ENCODE assay signal across 2 cellular contexts in genomic region chr2:98494699-98495098, GRCh38.
TF ChIP-seq lines count a peak whose summit lies in the region.

No MANE protein-coding gene starts in this region.

TF ChIP-seq in HepG2, 621 proteins besides CTCF, POLR2A, EP300 and RAD21:
- peak; percentile 73; the same call in 1 of the 2 replicates for TF ChIP-seq ZFP1 (CRISPR knock-in tag; IDR thresholded peaks at IDR 0.05)
- TF ChIP-seq ZNF292 (CRISPR knock-in tag; IDR thresholded peaks at IDR 0.05; ENCODE audit: borderline replicate concordance, low read depth) = no peak

TF ChIP-seq in GM23338, 12 proteins besides CTCF, POLR2A, EP300 and RAD21:
- TF ChIP-seq POLR2AphosphoS5 (IDR thresholded peaks at IDR 0.05; ENCODE audit: low read depth) (no peak), JUNB (IDR thresholded peaks at IDR 0.05; ENCODE audit: unreplicated experiment) (no peak), ZNF331 (CRISPR knock-in tag; IDR thresholded peaks at IDR 0.05; ENCODE audit: low read depth) (no peak), ZNF114 (CRISPR knock-in tag; IDR thresholded peaks at IDR 0.05) (no peak), EZH2phosphoT487 (IDR thresholded peaks at IDR 0.05; ENCODE audit: unreplicated experiment) (no peak), EZH2 (IDR thresholded peaks at IDR 0.05; ENCODE audit: low read depth, unreplicated experiment) (no peak), REST (IDR thresholded peaks at IDR 0.05; ENCODE audit: unreplicated experiment) (no peak), CREB1 (CRISPR knock-in tag; IDR thresholded peaks at IDR 0.05; ENCODE audit: low read depth) (no peak)
